In genomic region chrX:131543774-131544173, GRCh38 we compare ENCODE assay signal across 38 cellular contexts. TPM values are rescaled to one million over a fixed set of nuclear protein-coding genes. Genes with fewer than 3 reads are reported as not detected.
"Had no signal": no experiment of that assay in that cellular context is flagged by ENCODE, and none has a peak within 500 bp of the region (broad histone marks: within the 10 kb centered on the region; RNA-seq: fewer than 3 reads in every experiment).

OR13H1 (plus strand) TSS chrX:131544074; CDS start chrX:131544074, 0 bp downstream.

- H3K9ac ChIP-seq: KMS-11 had no signal

- DNase-seq: Kasumi-1, MG63, MM.1S, MV-4-11, NCI-H1048, NCI-H1092, NCI-H1092 treated with DMSO at 0.1 percent for 48 hours, NCI-H1105, NCI-H1105 treated with DMSO at 0.1 percent for 48 hours, NCI-H1417, NCI-H1417 treated with DMSO at 0.1 percent for 48 hours, NCI-H1436, NCI-H1436 treated with DMSO at 0.1 percent for 48 hours, NCI-H146, NCI-H1694, NCI-H1694 treated with DMSO at 0.1 percent for 48 hours, NCI-H187, NCI-H187 treated with DMSO at 0.1 percent for 48 hours, NCI-H1930, NCI-H2029, NCI-H2029 treated with DMSO at 0.1 percent for 48 hours, NCI-H2081, NCI-H2081 treated with DMSO at 0.1 percent for 48 hours, NCI-H2107, NCI-H2171, NCI-H2171 treated with DMSO at 0.1 percent for 48 hours, NCI-H2227 treated with DMSO at 0.1 percent for 48 hours, NCI-H226, NCI-H345, NCI-H446, NCI-H446 treated with DMSO at 0.1 percent for 48 hours, NCI-H510A, NCI-H510A treated with DMSO at 0.1 percent for 48 hours had no signal

- H3K9me3 ChIP-seq: MG63 had no signal

- H3K27ac ChIP-seq: KMS-11 had no signal

- H3K27me3 ChIP-seq: MG63 had no signal

- H3K4me2 ChIP-seq: KMS-11 had no signal

- H3K4me3 ChIP-seq: MG63 had no signal

- H3K36me3 ChIP-seq: MG63 had no signal

RNA-seq across cellular contexts. Expression of gene OR13H1, which starts in this region (rescaled TPM):
- total RNA-seq: LHCN-M2, M059J, MCF 10A, NCI-H460 had no signal
